In the genomic region with DNA sequence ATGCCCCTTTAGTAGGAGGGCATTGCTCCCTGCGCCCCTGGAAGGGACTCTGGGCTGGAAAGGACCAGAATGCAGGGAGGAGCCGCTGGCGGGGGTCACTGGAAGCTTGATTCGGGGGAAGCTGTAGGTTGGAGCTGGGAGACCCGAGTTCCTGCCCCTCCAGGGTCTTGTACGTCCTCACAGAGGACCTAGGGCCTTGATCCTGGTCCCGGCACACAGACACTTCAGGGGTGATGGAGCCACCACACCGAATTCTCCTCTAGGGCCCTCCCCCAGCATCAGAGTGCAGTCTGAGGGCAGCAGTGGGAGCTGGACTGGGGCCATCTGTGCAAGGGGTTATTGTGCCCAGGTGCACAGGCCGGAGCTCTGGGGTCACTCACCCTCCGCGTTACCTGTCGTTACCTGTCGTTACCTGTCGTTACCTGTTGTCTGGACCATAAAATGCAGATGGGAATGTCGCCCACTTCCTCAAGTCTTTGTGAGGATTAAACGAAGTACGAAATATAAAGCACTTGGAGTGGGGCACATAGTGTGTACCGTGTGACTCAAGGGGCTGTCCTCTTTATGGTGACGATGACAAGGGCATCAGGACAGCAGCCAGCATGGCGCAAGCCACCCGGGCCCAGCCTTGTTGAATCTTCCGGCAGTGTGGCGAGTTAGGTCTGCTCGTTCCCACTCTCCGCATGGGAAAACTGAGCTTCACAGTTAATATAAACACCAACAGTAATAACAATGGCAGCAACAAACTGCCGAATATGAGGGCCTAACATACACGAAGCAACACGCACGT, we compare ENCODE assay signal across 11 cellular contexts. TPM values are rescaled to one million over a fixed set of nuclear protein-coding genes. Genes with fewer than 3 reads are reported as not detected.
A peak's percentile ranks its signal among the peaks of the same experiment; 100 is the strongest.
DNase-seq lines count a peak whose midpoint lies in the region; ATAC-seq and TF ChIP-seq lines count a peak whose summit lies in the region.
"Had no signal": no experiment of that assay in that cellular context is flagged by ENCODE, and none has a peak within 500 bp of the region (broad histone marks: within the 10 kb centered on the region; RNA-seq: fewer than 3 reads in every experiment).

No MANE protein-coding gene starts in this region.

- TF ChIP-seq CTCF in GM23338 (conservative IDR thresholded peaks at IDR 0.05; ENCODE audit: low read depth in 2 of 2) (no peak), brain (conservative IDR thresholded peaks at IDR 0.05) (no peak), left lung (IDR thresholded peaks at IDR 0.05) (no peak)

- H3K36me3 ChIP-seq in GM23338 (ENCODE audit: insufficient read depth), result no peaks in the 10 kb centered on the region
- no peaks in the 10 kb centered on the region for H3K36me3 ChIP-seq in left lung

- peaks cover 11% of the 10 kb centered on the region for H3K27me3 Mint-ChIP-seq in GM23338 (ENCODE audit: insufficient read depth, low read depth, poor library complexity)
- H3K27me3 Mint-ChIP-seq in brain, result no peaks in the 10 kb centered on the region
- H3K27me3 Mint-ChIP-seq in activated naive CD8-positive, alpha-beta T cell treated with anti-CD3 and anti-CD28 coated beads, Interleukin-2, amount 50 U/mL, for 24 hours, result no peaks in the 10 kb centered on the region
- H3K27me3 Mint-ChIP-seq: activated CD8-positive, alpha-beta T cell treated with anti-CD3 and anti-CD28 coated beads for 36 hours; memory B cell had no signal

- peaks cover 88% of the 10 kb centered on the region for H3K79me2 ChIP-seq in GM23338 (replicated peaks; ENCODE audit: insufficient read depth)

- no peaks in the 10 kb centered on the region for H3K9me2 ChIP-seq in GM23338 (ENCODE audit: insufficient read depth)

- H3K4me3 ChIP-seq in GM23338, result no peak overlapping the region
- H3K4me3 ChIP-seq in left lung, result no peak overlapping the region
- H3K4me3 ChIP-seq in skin epidermis, result no peak overlapping the region
- H3K4me3 ChIP-seq: testis had no signal

- no peaks in the 10 kb centered on the region for H3K27me3 ChIP-seq in GM23338 (ENCODE audit: insufficient read depth)
- no peaks in the 10 kb centered on the region for H3K27me3 ChIP-seq in left lung
- H3K27me3 ChIP-seq: testis had no signal

- DNase-seq in GM23338 (ENCODE audit: low spot score), result no peak
- no peak for DNase-seq in left lung
- no peak for DNase-seq in AG08396 (ENCODE audit: low spot score)
- no peak for DNase-seq in NCI-H1930 (lab: John Stamatoyannopoulos, UW)
- DNase-seq in activated naive CD8-positive, alpha-beta T cell treated with anti-CD3 and anti-CD28 coated beads, Interleukin-2, amount 50 U/mL, for 24 hours, result no peak
- DNase-seq: testis had no signal

- H3K36me3 Mint-ChIP-seq in GM23338 (ENCODE audit: low read depth), result no peaks in the 10 kb centered on the region
- H3K36me3 Mint-ChIP-seq in brain, result no peaks in the 10 kb centered on the region
- H3K36me3 Mint-ChIP-seq in activated naive CD8-positive, alpha-beta T cell treated with anti-CD3 and anti-CD28 coated beads, Interleukin-2, amount 50 U/mL, for 24 hours (ENCODE audit: low read depth), result no peaks in the 10 kb centered on the region

- no peak overlapping the region for H3K4me3 Mint-ChIP-seq in GM23338
- peak overlapping the region in 3 of 5 experiments; percentile 18 to 67 (median 22) for H3K4me3 Mint-ChIP-seq in brain
- H3K4me3 Mint-ChIP-seq in activated naive CD8-positive, alpha-beta T cell treated with anti-CD3 and anti-CD28 coated beads, Interleukin-2, amount 50 U/mL, for 24 hours, result no peak overlapping the region
- H3K4me3 Mint-ChIP-seq: activated CD8-positive, alpha-beta T cell treated with anti-CD3 and anti-CD28 coated beads for 36 hours; memory B cell had no signal

- peaks cover 36% of the 10 kb centered on the region for H4K20me1 ChIP-seq in GM23338 (replicated peaks; ENCODE audit: insufficient read depth)

- H3K27ac Mint-ChIP-seq in GM23338 (peak overlapping the region; percentile 78), brain (peak overlapping the region; percentile 80 to 97 (median 93))
- H3K27ac Mint-ChIP-seq in activated naive CD8-positive, alpha-beta T cell treated with anti-CD3 and anti-CD28 coated beads, Interleukin-2, amount 50 U/mL, for 24 hours, result no peak overlapping the region
- H3K27ac Mint-ChIP-seq: activated CD8-positive, alpha-beta T cell treated with anti-CD3 and anti-CD28 coated beads for 36 hours; memory B cell had no signal

- ATAC-seq in GM23338, result no peak
- no peak for ATAC-seq in left lung
- ATAC-seq in activated naive CD8-positive, alpha-beta T cell treated with anti-CD3 and anti-CD28 coated beads, Interleukin-2, amount 50 U/mL, for 24 hours, result no peak
- no peak for ATAC-seq in HG03469 (IDR thresholded peaks at IDR 0.05; ENCODE audit: unreplicated experiment)

- H3K4me1 Mint-ChIP-seq in GM23338, result peaks cover 52% of the 10 kb centered on the region
- H3K4me1 Mint-ChIP-seq in brain, result peaks cover 93% of the 10 kb centered on the region
- H3K4me1 Mint-ChIP-seq in activated naive CD8-positive, alpha-beta T cell treated with anti-CD3 and anti-CD28 coated beads, Interleukin-2, amount 50 U/mL, for 24 hours, result peaks cover 30% of the 10 kb centered on the region

- H3K4me1 ChIP-seq in GM23338 (ENCODE audit: insufficient read depth) (peaks cover 8% of the 10 kb centered on the region), left lung (peaks cover 25 to 99% of the 10 kb centered on the region in 2 donors)

- H3K27ac ChIP-seq in GM23338 (ENCODE audit: low read depth), result peak overlapping the region; percentile 76; the same call in 1 of the 2 replicates
- peak overlapping the region; percentile 64 to 65 for H3K27ac ChIP-seq in left lung
- peak overlapping the region in 19 of 21 experiments; percentile 28 to 87 (median 76) for H3K27ac ChIP-seq in skin epidermis
- H3K27ac ChIP-seq: testis had no signal

- intact Hi-C loops in left lung (cut with DNase I), result no loop called here

- H3K4me2 ChIP-seq in GM23338, result no peak overlapping the region

- H3K9me3 Mint-ChIP-seq in GM23338 (no peaks in the 10 kb centered on the region; the same call in 2 of the 3 replicates), brain (no peaks in the 10 kb centered on the region)
- no peaks in the 10 kb centered on the region for H3K9me3 Mint-ChIP-seq in activated naive CD8-positive, alpha-beta T cell treated with anti-CD3 and anti-CD28 coated beads, Interleukin-2, amount 50 U/mL, for 24 hours
- H3K9me3 Mint-ChIP-seq: activated CD8-positive, alpha-beta T cell treated with anti-CD3 and anti-CD28 coated beads for 36 hours; memory B cell had no signal

- no peak overlapping the region for H2AFZ ChIP-seq in GM23338

- H3F3A ChIP-seq in GM23338 (replicated peaks; ENCODE audit: low read depth), result 0 out of 2 replicates have a peak, but pooled peaks cover 6% of the 10 kb centered on the region

- H3K9me3 ChIP-seq in left lung, result no peaks in the 10 kb centered on the region
- H3K9me3 ChIP-seq: testis had no signal

TF ChIP-seq in GM23338, 12 proteins besides CTCF, POLR2A, EP300 and RAD21 (continues in another document):
- no peak for TF ChIP-seq POLR2AphosphoS5 (IDR thresholded peaks at IDR 0.05; ENCODE audit: low read depth)
- no peak for TF ChIP-seq CREB1 (CRISPR knock-in tag; IDR thresholded peaks at IDR 0.05; ENCODE audit: low read depth)
- TF ChIP-seq STAT1 (IDR thresholded peaks at IDR 0.05; ENCODE audit: unreplicated experiment), result no peak

RNA-seq across cellular contexts. Expression of gene CMIP, which starts 48.6 kb away (rescaled TPM):
- 49.8 and 62.3 TPM in 2 replicates for total RNA-seq in GM23338 (2014; rRNA removed; shearing (Covaris generic))
- polyA plus RNA-seq in GM23338 (2016; fragmentation: Nextera tagmentation; extraction: Ambion mirVana) (9.5 and 10.5 TPM in 2 replicates), brain (ENCODE audit: insufficient read depth, low read depth, low replicate concordance) (409 TPM)
- 10 to 100 TPM; 50.8 to 55.8 TPM for total RNA-seq in left lung

Comparison
In these comparisons a context has a peak if more than half of its experiments do, and no peak if none do; other contexts are left out.
1. H3K4me3 Mint-ChIP-seq: peak in brain (3 of 5); none in GM23338 (single experiment) and activated naive CD8-positive, alpha-beta T cell treated with anti-CD3 and anti-CD28 coated beads, Interleukin-2, amount 50 U/mL, for 24 hours (single experiment).
2. Peak in every context shown above with its lines, with median percentiles within 50 percentile points of each other: H3K27ac ChIP-seq.